ENCODE assay signal across 28 cellular contexts in the genomic region with DNA sequence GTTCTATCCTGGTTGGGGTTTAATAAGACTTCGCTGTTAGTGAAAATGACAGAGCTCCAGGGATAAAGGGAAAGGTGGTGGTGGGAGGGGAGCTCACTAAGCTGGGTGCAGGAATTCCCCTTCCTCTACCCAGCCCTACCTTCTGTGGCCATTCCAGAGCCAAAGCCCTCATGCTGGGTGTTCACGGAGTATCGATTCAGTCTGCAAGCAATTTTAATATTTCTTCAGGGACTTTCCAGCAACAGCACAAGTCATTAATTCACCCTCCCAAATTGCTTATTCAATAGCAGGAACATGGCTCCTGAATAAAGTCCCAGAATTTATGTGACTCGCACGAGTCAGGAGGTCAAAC. TPM values are rescaled to one million over a fixed set of nuclear protein-coding genes. Genes with fewer than 3 reads are reported as not detected.
A peak's percentile ranks its signal among the peaks of the same experiment; 100 is the strongest.
DNase-seq lines count a peak whose midpoint lies in the region; ATAC-seq and TF ChIP-seq lines count a peak whose summit lies in the region.
"Had no signal": no experiment of that assay in that cellular context is flagged by ENCODE, and none has a peak within 500 bp of the region (broad histone marks: within the 10 kb centered on the region; RNA-seq: fewer than 3 reads in every experiment).

No MANE protein-coding gene starts in this region.

- no peak for TF ChIP-seq CTCF in SK-N-SH (IDR thresholded peaks at IDR 0.05)
- TF ChIP-seq CTCF in body of pancreas (IDR thresholded peaks at IDR 0.05) = no peak
- TF ChIP-seq CTCF in glutamatergic neuron (IDR thresholded peaks at IDR 0.05; ENCODE audit: partially characterized antibody, unreplicated experiment) = peak; percentile 4
- TF ChIP-seq CTCF in progenitor cell of endocrine pancreas (IDR thresholded peaks at IDR 0.05; ENCODE audit: unreplicated experiment) = peak; percentile 2
- TF ChIP-seq CTCF in sigmoid colon (IDR thresholded peaks at IDR 0.05) = no peak
- TF ChIP-seq CTCF in left ventricle myocardium inferior (IDR thresholded peaks at IDR 0.05; ENCODE audit: borderline replicate concordance) = no peak

- DNase-seq in SK-N-SH (no peak), body of pancreas (no peak), glutamatergic neuron (no peak), progenitor cell of endocrine pancreas (ENCODE audit: low spot score, unreplicated experiment) (no peak), sigmoid colon (no peak), left ventricle myocardium inferior (no peak), KG1 (lab: John Stamatoyannopoulos, UW) (no peak)
- DNase-seq: AML-193; C1 segment of cervical spinal cord; CD4-positive, alpha-beta memory T cell; CD4-positive, CD25-positive, alpha-beta regulatory T cell; CD8-positive, alpha-beta memory T cell; COR-L47; DMS 273 treated with DMSO at 0.1 percent for 48 hours; DMS153; DMS79; DND-41; EL; GDM1 had no signal

- no peak for TF ChIP-seq RAD21 in SK-N-SH (IDR thresholded peaks at IDR 0.05; ENCODE audit: low read length)

- no peak overlapping the region for H2AFZ ChIP-seq in SK-N-SH (ENCODE audit: low read depth)

- no peaks in the 10 kb centered on the region for H3K79me2 ChIP-seq in SK-N-SH (ENCODE audit: insufficient read depth)

- no peaks in the 10 kb centered on the region for H3K9me2 ChIP-seq in SK-N-SH

- no peak for TF ChIP-seq EP300 in SK-N-SH (IDR thresholded peaks at IDR 0.05; ENCODE audit: borderline replicate concordance in 1 of 2, low read depth in 1 of 2, low read length in 1 of 2)
- no peak for TF ChIP-seq EP300 in sigmoid colon (IDR thresholded peaks at IDR 0.05)

- H3K4me2 ChIP-seq in SK-N-SH = no peak overlapping the region
- H3K4me2 ChIP-seq: A549, BLaER1 had no signal

- intact Hi-C loops in body of pancreas (cut with DNase I) = no loop called here
- intact Hi-C loops in sigmoid colon (cut with DNase I) = no loop called here
- intact Hi-C loops in left ventricle myocardium inferior (cut with micrococcal nuclease) = no loop called here

- H3K9me3 ChIP-seq in SK-N-SH (no peaks in the 10 kb centered on the region), body of pancreas (no peaks in the 10 kb centered on the region), sigmoid colon (no peaks in the 10 kb centered on the region), left ventricle myocardium inferior (replicated peaks) (no peaks in the 10 kb centered on the region)
- H3K9me3 ChIP-seq: A549, BLaER1 had no signal

- no peak for ATAC-seq in SK-N-SH treated with all-trans-retinoic acid at 6 μM for 48 hours
- ATAC-seq in body of pancreas = peak; percentile 64
- ATAC-seq: GM12878 had no signal

- no peaks in the 10 kb centered on the region for H4K20me1 ChIP-seq in SK-N-SH (ENCODE audit: insufficient read depth)
- H4K20me1 ChIP-seq: BLaER1 had no signal

- peak overlapping the region in 1 of 2 experiments; percentile 97; a peak in 2 of 4 replicates for H3K27ac ChIP-seq in SK-N-SH (ENCODE audit: low read depth in 2 of 2, low read length in 1 of 2)
- no peak overlapping the region for H3K27ac ChIP-seq in body of pancreas
- H3K27ac ChIP-seq in sigmoid colon = no peak overlapping the region
- no peak overlapping the region for H3K27ac ChIP-seq in left ventricle myocardium inferior (replicated peaks)
- H3K27ac ChIP-seq: 22Rv1, A549, BLaER1 had no signal

- H3K27me3 Mint-ChIP-seq in glutamatergic neuron (ENCODE audit: unreplicated experiment) (peaks cover 3% of the 10 kb centered on the region), progenitor cell of endocrine pancreas (peaks cover 58% of the 10 kb centered on the region)

- no peak overlapping the region for H3K4me3 ChIP-seq in SK-N-SH (ENCODE audit: low read depth in 2 of 2, low read length in 1 of 2)
- no peak overlapping the region for H3K4me3 ChIP-seq in body of pancreas
- no peak overlapping the region for H3K4me3 ChIP-seq in sigmoid colon
- no peak overlapping the region for H3K4me3 ChIP-seq in left ventricle myocardium inferior
- H3K4me3 ChIP-seq: A549, BLaER1, GM12878 had no signal

- TF ChIP-seq POLR2A in body of pancreas (IDR thresholded peaks at IDR 0.05) (no peak), sigmoid colon (IDR thresholded peaks at IDR 0.05) (no peak)

- peaks cover 0 to 35% of the 10 kb centered on the region in 2 experiments; a peak in 2 of 4 replicates for H3K4me1 ChIP-seq in SK-N-SH (ENCODE audit: control insufficient read depth in 1 of 2, insufficient read depth in 2 of 2, low read depth in 1 of 2, low read length in 1 of 2)
- H3K4me1 ChIP-seq in body of pancreas = peaks cover 3% of the 10 kb centered on the region
- no peaks in the 10 kb centered on the region for H3K4me1 ChIP-seq in sigmoid colon
- no peaks in the 10 kb centered on the region for H3K4me1 ChIP-seq in left ventricle myocardium inferior
- H3K4me1 ChIP-seq: A549, BLaER1 had no signal

- H3K36me3 ChIP-seq in SK-N-SH (replicated peaks in 1 of 2; ENCODE audit: control insufficient read depth in 1 of 2, insufficient read depth in 2 of 2, low read length in 1 of 2) (no peaks in the 10 kb centered on the region), body of pancreas (replicated peaks in 1 of 2; ENCODE audit: insufficient read depth in 1 of 2, low read depth in 2 of 2) (no peaks in the 10 kb centered on the region), sigmoid colon (no peaks in the 10 kb centered on the region), left ventricle myocardium inferior (no peaks in the 10 kb centered on the region)
- H3K36me3 ChIP-seq: BLaER1 had no signal

- H3K9me3 Mint-ChIP-seq in glutamatergic neuron (ENCODE audit: unreplicated experiment) (no peaks in the 10 kb centered on the region), progenitor cell of endocrine pancreas (ENCODE audit: low read depth) (no peaks in the 10 kb centered on the region)
- H3K9me3 Mint-ChIP-seq: CD4-positive, alpha-beta memory T cell; CD8-positive, alpha-beta memory T cell had no signal

- no peaks in the 10 kb centered on the region for H3K36me3 Mint-ChIP-seq in glutamatergic neuron (ENCODE audit: unreplicated experiment)
- no peaks in the 10 kb centered on the region for H3K36me3 Mint-ChIP-seq in progenitor cell of endocrine pancreas (ENCODE audit: insufficient read depth)
- H3K36me3 Mint-ChIP-seq: CD14-positive monocyte; CD4-positive, alpha-beta memory T cell; CD4-positive, CD25-positive, alpha-beta regulatory T cell; CD8-positive, alpha-beta memory T cell had no signal

- no peak overlapping the region for H3K9ac ChIP-seq in SK-N-SH
- H3K9ac ChIP-seq: BLaER1 had no signal

- H3K27ac Mint-ChIP-seq in glutamatergic neuron (ENCODE audit: unreplicated experiment) (no peak overlapping the region), progenitor cell of endocrine pancreas (no peak overlapping the region)
- H3K27ac Mint-ChIP-seq: B cell; CD14-positive monocyte; CD4-positive, alpha-beta memory T cell; CD4-positive, CD25-positive, alpha-beta regulatory T cell; CD8-positive, alpha-beta memory T cell had no signal

- WGBS in SK-N-SH (ENCODE audit: low lambda C conversion rate) = 51% methylated on average over 5 of the region's 5 CpGs
- 44 to 59% methylated on average over 5 of the region's 5 CpGs for WGBS in body of pancreas, 2 donors
- 74 to 81% methylated on average over 5 of the region's 5 CpGs for whole genome bisulfite sequencing in sigmoid colon, 2 donors

- H3K4me1 Mint-ChIP-seq in glutamatergic neuron (ENCODE audit: low read depth, unreplicated experiment) (no peaks in the 10 kb centered on the region), progenitor cell of endocrine pancreas (ENCODE audit: low read depth) (no peaks in the 10 kb centered on the region)
- H3K4me1 Mint-ChIP-seq: B cell; CD14-positive monocyte; CD4-positive, alpha-beta memory T cell; CD4-positive, CD25-positive, alpha-beta regulatory T cell; CD8-positive, alpha-beta memory T cell had no signal

- POLR2A ChIA-PET in SK-N-SH (lab: Yijun Ruan, JAX) = interaction anchor here (0.7 to 2.6 kb wide), 2 partner anchors 40 to 111 kb away, joined by 3 to 8 read pairs; no protein-coding TSS in a partner anchor

- CTCF ChIA-PET in SK-N-SH (lab: Yijun Ruan, JAX) = interaction anchor here (0.8 to 7.4 kb wide), 18 partner anchors 10 to 238 kb away, joined by 3 to 65 read pairs (median 5); a partner anchor contains a TSS

- no peaks in the 10 kb centered on the region for H3F3A ChIP-seq in SK-N-SH (replicated peaks; ENCODE audit: insufficient read depth)

- H3K4me3 Mint-ChIP-seq in glutamatergic neuron (ENCODE audit: unreplicated experiment) = no peak overlapping the region
- H3K4me3 Mint-ChIP-seq in progenitor cell of endocrine pancreas (ENCODE audit: low read depth) = no peak overlapping the region
- H3K4me3 Mint-ChIP-seq: B cell; CD14-positive monocyte; CD4-positive, alpha-beta memory T cell; CD4-positive, CD25-positive, alpha-beta regulatory T cell; CD8-positive, alpha-beta memory T cell had no signal

- H3K27me3 ChIP-seq in SK-N-SH (ENCODE audit: insufficient read depth) (peaks cover 36% of the 10 kb centered on the region), body of pancreas (no peaks in the 10 kb centered on the region), sigmoid colon (peaks cover 0 to 70% (median 0%) of the 10 kb centered on the region in 3 donors), left ventricle myocardium inferior (ENCODE audit: low read depth) (peaks cover 100% of the 10 kb centered on the region)
- H3K27me3 ChIP-seq: BLaER1 had no signal

TF ChIP-seq in SK-N-SH, 30 proteins besides CTCF, POLR2A, EP300 and RAD21 (continues in another document):
- TF ChIP-seq ELF1 (IDR thresholded peaks at IDR 0.05) (no peak), MXI1 (IDR thresholded peaks at IDR 0.05; ENCODE audit: low read depth, low read length) (peak; percentile 1; the same call in 1 of the 2 replicates), FOSL2 (IDR thresholded peaks at IDR 0.05; ENCODE audit: borderline replicate concordance, low read depth) (no peak)

TF ChIP-seq in SK-N-SH treated with all-trans-retinoic acid at 6 μM for 48 hours, 23 proteins besides CTCF, POLR2A, EP300 and RAD21 (continues in another document):
- TF ChIP-seq ESRRG (CRISPR knock-in tag; IDR thresholded peaks at IDR 0.05) (no peak), ZFP30 (CRISPR knock-in tag; IDR thresholded peaks at IDR 0.05) (no peak)

RNA-seq across cellular contexts. Expression of a gene that starts 22.0 kb away (rescaled TPM):
- not detected in 2 replicates for polyA plus RNA-seq in SK-N-SH (2012; rRNA removed)
- polyA plus RNA-seq in SK-N-SH (2012; cell fraction: cytosol; rRNA removed) = not detected in 2 replicates
- 0.08 TPM in 1 of 2 replicates, not detected in the other for polyA plus RNA-seq in SK-N-SH (2012; cell fraction: nucleus; rRNA removed)
- under 1 TPM in 1 of 2 donors, not detected in 1; under 0.01 TPM for total RNA-seq in body of pancreas
- not detected for total RNA-seq in glutamatergic neuron (ENCODE audit: unreplicated experiment)
- not detected in 2 replicates for total RNA-seq in progenitor cell of endocrine pancreas
- total RNA-seq in sigmoid colon = not detected
- not detected for polyA plus RNA-seq in sigmoid colon
- not detected for total RNA-seq in left ventricle myocardium inferior
- total RNA-seq: A172; B cell; CD4-positive, alpha-beta memory T cell; CD4-positive, CD25-positive, alpha-beta regulatory T cell; Daoy; GM12878 had no signal
- polyA plus RNA-seq: CD14-positive monocyte; CD4-positive, alpha-beta memory T cell; CD8-positive, alpha-beta memory T cell; GM12878 had no signal

Comparison
In these comparisons a context has a peak if more than half of its experiments do, and no peak if none do; other contexts are left out.
1. CTCF ChIP-seq: peak in glutamatergic neuron (single experiment) and progenitor cell of endocrine pancreas (single experiment); none in SK-N-SH (single experiment), body of pancreas (0 of 7), sigmoid colon (0 of 4) and left ventricle myocardium inferior (single experiment).